ENCODE assay signal across 1 cellular context in the genomic region with DNA sequence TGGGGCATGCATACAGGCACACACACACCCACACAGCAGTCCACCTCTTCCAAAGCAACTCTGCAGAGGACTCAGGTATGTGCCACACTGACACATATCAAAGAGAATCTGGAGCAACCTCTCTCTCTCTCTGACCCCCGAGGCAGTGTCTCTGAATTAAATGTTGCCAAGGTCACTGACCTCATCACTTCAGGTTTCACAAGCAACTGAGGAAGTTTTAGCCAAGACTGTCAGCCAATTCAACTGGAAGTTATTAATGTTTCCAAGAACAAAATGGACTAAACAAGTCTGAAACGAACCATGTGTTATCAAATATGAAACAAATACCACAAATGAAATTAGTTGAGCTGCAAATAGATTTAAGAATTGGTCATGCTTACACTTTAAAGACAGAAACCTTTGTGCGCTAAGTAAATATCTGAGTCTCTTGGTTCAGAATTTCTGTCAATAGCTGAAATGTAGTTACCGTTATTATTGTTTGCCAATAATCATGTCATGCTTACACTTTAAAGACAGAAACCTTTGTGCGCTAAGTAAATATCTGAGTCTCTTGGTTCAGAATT.
TF ChIP-seq lines count a peak whose summit lies in the region.

No MANE protein-coding gene starts in this region.

TF ChIP-seq in HCT116, 20 proteins besides CTCF, POLR2A, EP300 and RAD21:
- TF ChIP-seq SIN3A (IDR thresholded peaks at IDR 0.05; ENCODE audit: low read depth) (no peak), FOSL1 (IDR thresholded peaks at IDR 0.05; ENCODE audit: low read depth) (no peak), TCF7L2 (IDR thresholded peaks at IDR 0.05; ENCODE audit: borderline replicate concordance, extremely low read depth, insufficient read depth, insufficient read length) (peak; percentile 39), JUND (IDR thresholded peaks at IDR 0.05) (no peak), CEBPB (IDR thresholded peaks at IDR 0.05; ENCODE audit: low read depth) (no peak)
